In the genomic region with DNA sequence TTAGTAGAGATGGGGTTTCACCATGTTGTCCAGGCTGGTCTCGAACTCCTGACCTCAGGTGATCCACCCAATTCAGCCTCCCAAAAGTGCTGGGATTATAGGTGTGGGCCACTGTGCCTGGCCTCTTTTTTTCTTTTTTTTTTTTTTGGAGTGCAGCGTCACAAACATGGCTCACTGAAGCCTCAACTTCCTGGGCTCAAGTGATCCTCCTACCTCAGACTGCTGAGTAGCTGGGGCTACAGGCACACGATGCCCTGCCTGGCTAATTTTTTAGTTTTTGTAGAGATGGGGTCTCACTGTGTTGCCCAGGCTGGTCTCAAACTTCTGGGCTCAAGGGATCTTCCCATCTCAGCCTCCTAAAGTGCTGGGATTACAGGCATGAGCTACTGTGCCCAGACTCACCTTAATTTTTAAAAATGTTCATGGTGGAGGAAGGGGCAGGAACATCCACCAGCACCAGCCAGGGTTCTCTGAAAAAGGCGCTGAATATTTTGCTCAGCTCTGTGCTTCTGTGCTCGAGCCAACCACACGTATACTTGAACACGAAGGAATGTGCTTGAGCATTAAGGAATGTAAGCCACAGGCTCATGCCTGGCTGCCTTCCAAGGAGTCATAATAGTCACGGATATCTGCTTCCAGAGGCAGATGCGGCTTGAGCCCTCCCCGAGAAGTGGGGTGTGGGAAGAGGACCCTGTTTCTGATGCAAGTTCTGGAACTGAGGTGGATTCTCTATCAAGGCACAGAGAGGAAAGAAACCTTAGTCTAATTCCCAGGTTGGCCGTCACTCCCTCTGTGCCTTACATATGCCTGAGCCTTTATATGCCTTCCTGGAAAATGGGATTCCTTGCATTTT, we compare ENCODE assay signal across 10 cellular contexts.
DNase-seq lines count a peak whose midpoint lies in the region; ATAC-seq and TF ChIP-seq lines count a peak whose summit lies in the region.
"Had no signal": no experiment of that assay in that cellular context is flagged by ENCODE, and none has a peak within 500 bp of the region (broad histone marks: within the 10 kb centered on the region; RNA-seq: fewer than 3 reads in every experiment).

No MANE protein-coding gene starts in this region.

- intact Hi-C loops in spleen (cut with DNase I; ENCODE audit: low total_unique reads): no loop called here

- TF ChIP-seq POLR2A in spleen (IDR thresholded peaks at IDR 0.05): no peak

- WGBS in endodermal cell (ENCODE audit: insufficient coverage in 1 of 2, insufficient read length in 1 of 2), 2 experiments: 84 to 87% methylated on average over 10 to 11 of the region's 11 CpGs
- WGBS in spleen, 5 donors: 58 to 75% (median 72%) methylated on average over 11 of the region's 11 CpGs

- H3K4me1 ChIP-seq in endodermal cell (ENCODE audit: control insufficient read depth, insufficient read depth, low read length) (no peaks in the 10 kb centered on the region), spleen (peaks cover 0 to 17% (median 3%) of the 10 kb centered on the region in 6 donors)
- H3K4me1 ChIP-seq: neural progenitor cell had no signal

- H3K27me3 ChIP-seq in BJ (ENCODE audit: control insufficient read depth, insufficient read depth, low read length): no peaks in the 10 kb centered on the region
- H3K27me3 ChIP-seq in endodermal cell (ENCODE audit: control insufficient read depth, insufficient read depth, low read length, poor library complexity, severe bottlenecking): no peaks in the 10 kb centered on the region
- no peaks in the 10 kb centered on the region for H3K27me3 ChIP-seq in spleen (replicated peaks in 1 of 7)
- H3K27me3 ChIP-seq: neural progenitor cell had no signal

- H3K27ac Mint-ChIP-seq in endodermal cell: no peak overlapping the region
- H3K27ac Mint-ChIP-seq: neural progenitor cell; T-helper 1 cell treated with Interleukin-12 subunit alpha and Interleukin-12 subunit beta and Interleukin-4 antibody, amounts not matched to agents 30 μg/mL and 1 μg/mL, for 36 hours had no signal

- H3K9me3 ChIP-seq in endodermal cell (ENCODE audit: control insufficient read depth, low read length) (peaks cover 6% of the 10 kb centered on the region), spleen (no peaks in the 10 kb centered on the region)

- H3K27ac ChIP-seq in endodermal cell (ENCODE audit: low read depth, low read length): no peak overlapping the region
- peak overlapping the region in 1 of 8 donors; percentile 13 for H3K27ac ChIP-seq in spleen
- H3K27ac ChIP-seq: neural progenitor cell had no signal

- POLR2A ChIA-PET in BJ (lab: Charles Lee): interaction anchor here (0.5 to 0.6 kb wide), 2 partner anchors 43 to 75 kb away, joined by 3 to 16 read pairs; no protein-coding TSS in a partner anchor

- H3K9me3 Mint-ChIP-seq in endodermal cell: peaks cover 20% of the 10 kb centered on the region

- ATAC-seq in GM19452 (IDR thresholded peaks at IDR 0.05; ENCODE audit: unreplicated experiment) (no peak), GM18907 (IDR thresholded peaks at IDR 0.05; ENCODE audit: unreplicated experiment) (no peak)

- peak; percentile 94 for DNase-seq in BJ (ENCODE audit: low read depth)
- DNase-seq in NCI-H2171 (lab: John Stamatoyannopoulos, UW): peak; percentile 9
- DNase-seq in endodermal cell: peak; percentile 41
- DNase-seq in myocyte (ENCODE audit: low read depth): peak; percentile 97
- no peak for DNase-seq in spleen
- no peak for DNase-seq in stimulated activated CD4-positive, alpha-beta T cell treated with anti-CD3 and anti-CD28 coated beads, Interleukin-2, amount 100 ng/mL, for 24 hours

- TF ChIP-seq CTCF in BJ (IDR thresholded peaks at IDR 0.05; ENCODE audit: insufficient read depth, low read depth, low read length) (no peak), endodermal cell (conservative IDR thresholded peaks at IDR 0.05) (no peak), spleen (IDR thresholded peaks at IDR 0.05 in 8 of 11, conservative IDR thresholded peaks at IDR 0.05 in 3 of 11) (no peak)

- H3K36me3 Mint-ChIP-seq in endodermal cell (ENCODE audit: low read depth): no peaks in the 10 kb centered on the region
- H3K36me3 Mint-ChIP-seq: neural progenitor cell had no signal

- H3K9ac ChIP-seq in endodermal cell (ENCODE audit: extremely low read depth, low read length, poor library complexity, severe bottlenecking): no peak overlapping the region
- H3K9ac ChIP-seq: neural progenitor cell had no signal

- H3K4me3 ChIP-seq in BJ (ENCODE audit: low read depth, low read length) (no peak overlapping the region), endodermal cell (ENCODE audit: low read length) (no peak overlapping the region), spleen (no peak overlapping the region)
- H3K4me3 ChIP-seq: neural progenitor cell had no signal

- CTCF ChIA-PET in BJ (lab: Yijun Ruan, JAX): no interaction called here

- no peaks in the 10 kb centered on the region for H3K27me3 Mint-ChIP-seq in endodermal cell (ENCODE audit: insufficient read depth)

- H3K4me3 Mint-ChIP-seq in endodermal cell: no peak overlapping the region
- H3K4me3 Mint-ChIP-seq: neural progenitor cell; T-helper 1 cell treated with Interleukin-12 subunit alpha and Interleukin-12 subunit beta and Interleukin-4 antibody, amounts not matched to agents 30 μg/mL and 1 μg/mL, for 36 hours had no signal

- no peaks in the 10 kb centered on the region for H3K36me3 ChIP-seq in BJ (ENCODE audit: control insufficient read depth, insufficient read depth, low read length)
- no peaks in the 10 kb centered on the region for H3K36me3 ChIP-seq in endodermal cell (ENCODE audit: control insufficient read depth, insufficient read depth, low read length)
- H3K36me3 ChIP-seq in spleen: no peaks in the 10 kb centered on the region
- H3K36me3 ChIP-seq: neural progenitor cell had no signal

- H3K4me1 Mint-ChIP-seq in endodermal cell: no peaks in the 10 kb centered on the region

Comparison
In these comparisons a context has a peak if more than half of its experiments do, and no peak if none do; other contexts are left out.
1. DNase-seq: peak in BJ (single experiment), NCI-H2171 (single experiment), endodermal cell (single experiment) and myocyte (single experiment); none in spleen (single experiment) and stimulated activated CD4-positive, alpha-beta T cell treated with anti-CD3 and anti-CD28 coated beads, Interleukin-2, amount 100 ng/mL, for 24 hours (0 of 2).